1 cellular context compared by ENCODE assay signal in the genomic region with DNA sequence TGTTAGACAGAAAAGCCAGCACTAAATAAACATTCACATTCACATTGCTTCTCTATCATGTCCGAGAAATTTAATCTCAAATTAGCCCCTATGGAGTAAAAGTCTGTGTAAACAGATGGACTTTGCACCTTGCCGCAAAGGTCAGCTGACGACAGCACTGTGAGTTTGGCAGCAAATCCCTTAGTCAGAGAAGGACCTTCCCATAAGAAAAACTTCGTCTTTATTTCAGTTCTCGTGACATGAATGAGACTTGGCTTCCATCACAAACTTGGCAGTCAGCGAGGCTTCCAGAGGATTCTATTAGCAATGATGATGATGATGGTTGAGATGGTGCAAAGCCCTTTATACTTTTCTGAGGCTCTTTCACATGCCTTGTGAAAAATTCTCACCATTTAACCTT.
TF ChIP-seq lines count a peak whose summit lies in the region.

No MANE protein-coding gene starts in this region.

TF ChIP-seq in HepG2, 621 proteins besides CTCF, POLR2A, EP300 and RAD21 (continued from another document and continues in another):
- TF ChIP-seq ZNF335 (CRISPR knock-in tag; IDR thresholded peaks at IDR 0.05) (no peak), ZNF776 (CRISPR knock-in tag; IDR thresholded peaks at IDR 0.05) (no peak), MZF1 (CRISPR knock-in tag; IDR thresholded peaks at IDR 0.05; ENCODE audit: borderline replicate concordance) (no peak), ZNF766 (CRISPR knock-in tag; IDR thresholded peaks at IDR 0.05; ENCODE audit: borderline replicate concordance) (no peak), ZNF781 (CRISPR knock-in tag; IDR thresholded peaks at IDR 0.05; ENCODE audit: borderline replicate concordance, not compliant biosample characterization) (no peak), ZNF282 (IDR thresholded peaks at IDR 0.05; ENCODE audit: partially characterized antibody) (no peak), SALL1 (CRISPR knock-in tag; IDR thresholded peaks at IDR 0.05) (peak; percentile 56; the same call in 1 of the 2 replicates), FOXA1 (IDR thresholded peaks at IDR 0.05) (no peak), FOXA1 (CRISPR knock-in tag; IDR thresholded peaks at IDR 0.05) (peak; percentile 65), ZNF572 (CRISPR knock-in tag; IDR thresholded peaks at IDR 0.05) (no peak), HMG20A (CRISPR knock-in tag; IDR thresholded peaks at IDR 0.05; ENCODE audit: borderline replicate concordance) (peak; percentile 87), ZNF639 (CRISPR knock-in tag; conservative IDR thresholded peaks at IDR 0.05) (no peak), ZNF7 (CRISPR knock-in tag; IDR thresholded peaks at IDR 0.05) (no peak), ZFP41 (CRISPR knock-in tag; IDR thresholded peaks at IDR 0.05; ENCODE audit: borderline replicate concordance) (no peak), NR2F1 (CRISPR knock-in tag; IDR thresholded peaks at IDR 0.05) (peak; percentile 63 to 66; a peak in 3 of 4 replicates), KDM2A (CRISPR knock-in tag; IDR thresholded peaks at IDR 0.05; ENCODE audit: borderline replicate concordance, low read depth) (no peak), RFXAP (CRISPR knock-in tag; IDR thresholded peaks at IDR 0.05; ENCODE audit: borderline replicate concordance) (no peak), FLYWCH1 (CRISPR knock-in tag; IDR thresholded peaks at IDR 0.05) (no peak), ARID3A (IDR thresholded peaks at IDR 0.05; ENCODE audit: low read depth, low read length) (peak; percentile 93), SOX6 (IDR thresholded peaks at IDR 0.05) (no peak), SOX6 (CRISPR knock-in tag; IDR thresholded peaks at IDR 0.05) (no peak), ERF (CRISPR knock-in tag; IDR thresholded peaks at IDR 0.05) (peak; percentile 37; the same call in 1 of the 2 replicates), BCL6 (CRISPR knock-in tag; IDR thresholded peaks at IDR 0.05) (peak; percentile 54), ELF3 (CRISPR knock-in tag; IDR thresholded peaks at IDR 0.05) (peak; percentile 44), TGIF2 (CRISPR knock-in tag; IDR thresholded peaks at IDR 0.05) (no peak), ZC3H4 (CRISPR knock-in tag; IDR thresholded peaks at IDR 0.05; ENCODE audit: borderline replicate concordance) (no peak; the same call in 1 of the 2 replicates), SP1 (IDR thresholded peaks at IDR 0.05) (no peak), SP1 (CRISPR knock-in tag; IDR thresholded peaks at IDR 0.05) (no peak), TBX3 (IDR thresholded peaks at IDR 0.05; ENCODE audit: borderline replicate concordance) (peak; percentile 30; the same call in 1 of the 2 replicates), SNAI1 (CRISPR knock-in tag; IDR thresholded peaks at IDR 0.05; ENCODE audit: borderline replicate concordance) (0 out of 2 replicates have a peak, but pooled peaks have one; percentile 3), ZNF782 (CRISPR knock-in tag; IDR thresholded peaks at IDR 0.05; ENCODE audit: borderline replicate concordance) (no peak), HOXA9 (CRISPR knock-in tag; IDR thresholded peaks at IDR 0.05; ENCODE audit: borderline replicate concordance) (no peak), POLR2G (IDR thresholded peaks at IDR 0.05; ENCODE audit: low read depth, low read length) (peak; percentile 65), AFF4 (CRISPR knock-in tag; IDR thresholded peaks at IDR 0.05) (no peak), ZBTB20 (CRISPR knock-in tag; IDR thresholded peaks at IDR 0.05; ENCODE audit: borderline replicate concordance, low read depth) (peak; percentile 92; the same call in 1 of the 2 replicates), FOXJ3 (CRISPR knock-in tag; IDR thresholded peaks at IDR 0.05; ENCODE audit: borderline replicate concordance) (peak; percentile 65; the same call in 1 of the 2 replicates), FOXA3 (CRISPR knock-in tag; IDR thresholded peaks at IDR 0.05) (peak; percentile 81), ZNF800 (CRISPR knock-in tag; IDR thresholded peaks at IDR 0.05) (no peak), ZNF232 (CRISPR knock-in tag; IDR thresholded peaks at IDR 0.05; ENCODE audit: borderline replicate concordance) (0 out of 2 replicates have a peak, but pooled peaks have one; percentile 27), RCOR2 (CRISPR knock-in tag; IDR thresholded peaks at IDR 0.05) (0 out of 2 replicates have a peak, but pooled peaks have one; percentile 18), NR2F6 (IDR thresholded peaks at IDR 0.05) (peak; percentile 69; the same call in 1 of the 2 replicates), NR2F6 (CRISPR knock-in tag; IDR thresholded peaks at IDR 0.05) (peak; percentile 74), NFATC3 (CRISPR knock-in tag; IDR thresholded peaks at IDR 0.05) (no peak)
- TF ChIP-seq, protein P1, sequence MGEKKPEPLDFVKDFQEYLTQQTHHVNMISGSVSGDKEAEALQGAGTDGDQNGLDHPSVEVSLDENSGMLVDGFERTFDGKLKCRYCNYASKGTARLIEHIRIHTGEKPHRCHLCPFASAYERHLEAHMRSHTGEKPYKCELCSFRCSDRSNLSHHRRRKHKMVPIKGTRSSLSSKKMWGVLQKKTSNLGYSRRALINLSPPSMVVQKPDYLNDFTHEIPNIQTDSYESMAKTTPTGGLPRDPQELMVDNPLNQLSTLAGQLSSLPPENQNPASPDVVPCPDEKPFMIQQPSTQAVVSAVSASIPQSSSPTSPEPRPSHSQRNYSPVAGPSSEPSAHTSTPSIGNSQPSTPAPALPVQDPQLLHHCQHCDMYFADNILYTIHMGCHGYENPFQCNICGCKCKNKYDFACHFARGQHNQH (CRISPR knock-in tag; IDR thresholded peaks at IDR 0.05) = peak; percentile 88
- TF ChIP-seq, protein P2, sequence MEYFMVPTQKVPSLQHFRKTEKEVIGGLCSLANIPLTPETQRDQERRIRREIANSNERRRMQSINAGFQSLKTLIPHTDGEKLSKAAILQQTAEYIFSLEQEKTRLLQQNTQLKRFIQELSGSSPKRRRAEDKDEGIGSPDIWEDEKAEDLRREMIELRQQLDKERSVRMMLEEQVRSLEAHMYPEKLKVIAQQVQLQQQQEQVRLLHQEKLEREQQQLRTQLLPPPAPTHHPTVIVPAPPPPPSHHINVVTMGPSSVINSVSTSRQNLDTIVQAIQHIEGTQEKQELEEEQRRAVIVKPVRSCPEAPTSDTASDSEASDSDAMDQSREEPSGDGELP (IDR thresholded peaks at IDR 0.05; ENCODE audit: borderline replicate concordance, low read depth) = peak; percentile 83; the same call in 1 of the 2 replicates
- TF ChIP-seq, protein P3, sequence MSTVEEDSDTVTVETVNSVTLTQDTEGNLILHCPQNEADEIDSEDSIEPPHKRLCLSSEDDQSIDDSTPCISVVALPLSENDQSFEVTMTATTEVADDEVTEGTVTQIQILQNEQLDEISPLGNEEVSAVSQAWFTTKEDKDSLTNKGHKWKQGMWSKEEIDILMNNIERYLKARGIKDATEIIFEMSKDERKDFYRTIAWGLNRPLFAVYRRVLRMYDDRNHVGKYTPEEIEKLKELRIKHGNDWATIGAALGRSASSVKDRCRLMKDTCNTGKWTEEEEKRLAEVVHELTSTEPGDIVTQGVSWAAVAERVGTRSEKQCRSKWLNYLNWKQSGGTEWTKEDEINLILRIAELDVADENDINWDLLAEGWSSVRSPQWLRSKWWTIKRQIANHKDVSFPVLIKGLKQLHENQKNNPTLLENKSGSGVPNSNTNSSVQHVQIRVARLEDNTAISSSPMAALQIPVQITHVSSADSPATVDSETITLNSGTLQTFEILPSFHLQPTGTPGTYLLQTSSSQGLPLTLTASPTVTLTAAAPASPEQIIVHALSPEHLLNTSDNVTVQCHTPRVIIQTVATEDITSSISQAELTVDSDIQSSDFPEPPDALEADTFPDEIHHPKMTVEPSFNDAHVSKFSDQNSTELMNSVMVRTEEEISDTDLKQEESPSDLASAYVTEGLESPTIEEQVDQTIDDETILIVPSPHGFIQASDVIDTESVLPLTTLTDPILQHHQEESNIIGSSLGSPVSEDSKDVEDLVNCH (CRISPR knock-in tag; IDR thresholded peaks at IDR 0.05) = no peak
- TF ChIP-seq, protein P4, sequence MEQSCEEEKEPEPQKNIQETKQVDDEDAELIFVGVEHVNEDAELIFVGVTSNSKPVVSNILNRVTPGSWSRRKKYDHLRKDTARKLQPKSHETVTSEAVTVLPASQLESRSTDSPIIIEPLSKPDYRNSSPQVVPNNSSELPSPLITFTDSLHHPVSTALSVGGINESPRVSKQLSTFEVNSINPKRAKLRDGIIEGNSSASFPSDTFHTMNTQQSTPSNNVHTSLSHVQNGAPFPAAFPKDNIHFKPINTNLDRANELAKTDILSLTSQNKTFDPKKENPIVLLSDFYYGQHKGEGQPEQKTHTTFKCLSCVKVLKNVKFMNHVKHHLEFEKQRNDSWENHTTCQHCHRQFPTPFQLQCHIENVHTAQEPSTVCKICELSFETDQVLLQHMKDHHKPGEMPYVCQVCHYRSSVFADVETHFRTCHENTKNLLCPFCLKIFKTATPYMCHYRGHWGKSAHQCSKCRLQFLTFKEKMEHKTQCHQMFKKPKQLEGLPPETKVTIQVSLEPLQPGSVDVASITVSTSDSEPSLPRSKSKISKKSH (CRISPR knock-in tag; IDR thresholded peaks at IDR 0.05; ENCODE audit: borderline replicate concordance) = no peak
- TF ChIP-seq, protein P5, sequence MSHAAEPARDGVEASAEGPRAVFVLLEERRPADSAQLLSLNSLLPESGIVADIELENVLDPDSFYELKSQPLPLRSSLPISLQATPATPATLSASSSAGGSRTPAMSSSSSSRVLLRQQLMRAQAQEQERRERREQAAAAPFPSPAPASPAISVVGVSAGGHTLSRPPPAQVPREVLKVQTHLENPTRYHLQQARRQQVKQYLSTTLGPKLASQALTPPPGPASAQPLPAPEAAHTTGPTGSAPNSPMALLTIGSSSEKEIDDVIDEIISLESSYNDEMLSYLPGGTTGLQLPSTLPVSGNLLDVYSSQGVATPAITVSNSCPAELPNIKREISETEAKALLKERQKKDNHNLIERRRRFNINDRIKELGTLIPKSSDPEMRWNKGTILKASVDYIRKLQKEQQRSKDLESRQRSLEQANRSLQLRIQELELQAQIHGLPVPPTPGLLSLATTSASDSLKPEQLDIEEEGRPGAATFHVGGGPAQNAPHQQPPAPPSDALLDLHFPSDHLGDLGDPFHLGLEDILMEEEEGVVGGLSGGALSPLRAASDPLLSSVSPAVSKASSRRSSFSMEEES (CRISPR knock-in tag; IDR thresholded peaks at IDR 0.05) = peak; percentile 87
